Comparison of ENCODE assay signal across 27 cellular contexts in the genomic region with DNA sequence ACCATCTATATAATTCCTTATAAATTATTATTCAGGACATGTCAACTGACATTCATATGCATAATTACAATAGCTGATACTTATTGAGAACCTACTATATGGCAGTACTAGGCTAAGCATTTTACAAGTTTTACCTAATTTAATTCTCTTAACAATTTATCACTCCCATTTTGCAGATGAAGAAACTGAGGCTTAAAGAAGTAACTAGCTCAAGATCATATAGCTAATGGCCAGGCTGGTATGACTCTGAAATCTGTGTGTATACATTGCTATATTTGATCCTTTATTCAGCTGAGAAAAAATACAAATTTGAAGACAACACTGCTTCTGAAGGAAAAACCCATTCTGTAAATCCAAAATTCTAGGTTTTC.
"Had no signal": no experiment of that assay in that cellular context is flagged by ENCODE, and none has a peak within 500 bp of the region (broad histone marks: within the 10 kb centered on the region; RNA-seq: fewer than 3 reads in every experiment).

No MANE protein-coding gene starts in this region.

- DNase-seq: natural killer cell; posterior cingulate gyrus; psoas muscle; right cardiac atrium; spleen; stimulated activated CD4-positive, alpha-beta T cell treated with anti-CD3 and anti-CD28 coated beads, Interleukin-12 subunit alpha, Interleukin-12 subunit beta, amount 100 ng/mL, for 4 hours; stimulated activated CD4-positive, alpha-beta T cell treated with anti-CD3 and anti-CD28 coated beads, Interleukin-1b, Interleukin-23, amount 100 ng/mL, for 48 hours; stimulated activated CD4-positive, alpha-beta T cell treated with anti-CD3 and anti-CD28 coated beads, Interleukin-4, amount 100 ng/mL, for 1 hour; stimulated activated CD4-positive, alpha-beta T cell treated with anti-CD3 and anti-CD28 coated beads, Interleukin-4, amount 100 ng/mL, for 4 hours; stimulated activated CD8-positive, alpha-beta memory T cell treated with anti-CD3 and anti-CD28 coated beads, Interleukin-4, amount 100 ng/mL, for 48 hours; stimulated activated naive CD8-positive, alpha-beta T cell treated with anti-CD3 and anti-CD28 coated beads, Interleukin-15, Interleukin-2, amounts not matched to agents 100 U/mL and 50 U/mL, for 24 hours; testis; tibial artery; transverse colon; upper lobe of right lung; uterus had no signal

- H3K4me3 ChIP-seq: neural progenitor cell, psoas muscle, skin epidermis, smooth muscle cell, spleen, suprapubic skin, testis, tibial artery, transverse colon, upper lobe of right lung, uterus had no signal

- H3K27ac ChIP-seq: neural progenitor cell, parathyroid adenoma, psoas muscle, skin epidermis, spleen, suprapubic skin, testis, tibial artery, transverse colon, upper lobe of right lung, uterus had no signal

- H3K9ac ChIP-seq: neural progenitor cell, parathyroid adenoma had no signal

- H2AFZ ChIP-seq: neural progenitor cell, parathyroid adenoma had no signal

- H3K36me3 ChIP-seq: neural progenitor cell, spleen, suprapubic skin, tibial artery, transverse colon, upper lobe of right lung, uterus had no signal

- H3K27ac Mint-ChIP-seq: natural killer cell; neural progenitor cell; progenitor cell of endocrine pancreas; stimulated activated memory B cell treated with anti-CD40 and anti-IgM and Interleukin-4, amounts not matched to agents 10 μg/mL and 1 μg/mL and 100 μg/mL, for 72 hours; stimulated activated naive CD8-positive, alpha-beta T cell treated with anti-CD3 and anti-CD28 coated beads, Interleukin-15, amount 100 ng/mL, for 72 hours; type B pancreatic cell had no signal

- H3K36me3 Mint-ChIP-seq: naive thymus-derived CD4-positive, alpha-beta T cell; natural killer cell; neural progenitor cell; stimulated activated memory B cell treated with anti-CD40 and anti-IgM and Interleukin-4, amounts not matched to agents 10 μg/mL and 1 μg/mL and 100 μg/mL, for 72 hours; type B pancreatic cell had no signal

- H3K4me1 Mint-ChIP-seq: nephron, neural progenitor cell had no signal

- H3K9me3 Mint-ChIP-seq: naive thymus-derived CD4-positive, alpha-beta T cell; natural killer cell; nephron; neural progenitor cell; stimulated activated memory B cell treated with anti-CD40 and anti-IgM and Interleukin-4, amounts not matched to agents 10 μg/mL and 1 μg/mL and 100 μg/mL, for 72 hours; stimulated activated naive CD8-positive, alpha-beta T cell treated with anti-CD3 and anti-CD28 coated beads, Interleukin-15, amount 100 ng/mL, for 72 hours; type B pancreatic cell had no signal

- H3K4me2 ChIP-seq: neural progenitor cell, smooth muscle cell had no signal

- H3K79me2 ChIP-seq: parathyroid adenoma had no signal

- H3K27me3 ChIP-seq: neural progenitor cell, testis, upper lobe of right lung, uterus had no signal

- H3K4me1 ChIP-seq: neural progenitor cell, psoas muscle, suprapubic skin, testis, tibial artery, upper lobe of right lung, uterus had no signal

- H3K4me3 Mint-ChIP-seq: naive thymus-derived CD4-positive, alpha-beta T cell; natural killer cell; nephron; neural progenitor cell; stimulated activated memory B cell treated with anti-CD40 and anti-IgM and Interleukin-4, amounts not matched to agents 10 μg/mL and 1 μg/mL and 100 μg/mL, for 72 hours; stimulated activated naive CD8-positive, alpha-beta T cell treated with anti-CD3 and anti-CD28 coated beads, Interleukin-15, amount 100 ng/mL, for 72 hours; type B pancreatic cell had no signal

- H3K9me3 ChIP-seq: psoas muscle, spleen, suprapubic skin, testis, tibial artery, transverse colon, upper lobe of right lung, uterus had no signal
